1 cellular context compared by ENCODE assay signal in genomic region chr1:21763694-21764419, GRCh38.
TF ChIP-seq lines count a peak whose summit lies in the region.

No MANE protein-coding gene starts in this region.

TF ChIP-seq in GM12878, 131 proteins besides CTCF, POLR2A, EP300 and RAD21:
- TF ChIP-seq RB1 (IDR thresholded peaks at IDR 0.05; ENCODE audit: borderline replicate concordance) (no peak), ZNF274 (IDR thresholded peaks at IDR 0.05; ENCODE audit: insufficient read depth, insufficient read length) (no peak), BACH1 (IDR thresholded peaks at IDR 0.05; ENCODE audit: borderline replicate concordance) (no peak), TCF7 (IDR thresholded peaks at IDR 0.05; ENCODE audit: borderline replicate concordance) (no peak), POLR2AphosphoS5 (IDR thresholded peaks at IDR 0.05; ENCODE audit: low read length) (0 out of 2 replicates have a peak, but pooled peaks have one; percentile 7)
